ENCODE assay signal across 17 cellular contexts in genomic region chr1:205660361-205660760, GRCh38.
"Had no signal": no experiment of that assay in that cellular context is flagged by ENCODE, and none has a peak within 500 bp of the region (broad histone marks: within the 10 kb centered on the region; RNA-seq: fewer than 3 reads in every experiment).

No MANE protein-coding gene starts in this region.

- H3K9ac ChIP-seq: parathyroid adenoma had no signal

- H3K4me2 ChIP-seq: smooth muscle cell had no signal

- H3K79me2 ChIP-seq: parathyroid adenoma had no signal

- H3K9me3 ChIP-seq: ascending aorta, breast epithelium, lower lobe of right lung, transverse colon had no signal

- H3K4me3 ChIP-seq: ascending aorta, breast epithelium, lower lobe of right lung, smooth muscle cell, transverse colon had no signal

- H3K27me3 ChIP-seq: ascending aorta, breast epithelium, transverse colon had no signal

- H3K36me3 ChIP-seq: breast epithelium, lower lobe of right lung, transverse colon had no signal

- H3K27ac ChIP-seq: ascending aorta, breast epithelium, epithelial cell of prostate, lower lobe of right lung, parathyroid adenoma, transverse colon had no signal

- DNase-seq: activated CD4-positive, alpha-beta T cell treated with anti-CD3 and anti-CD28 coated beads, Interleukin-2, amount 50 U/mL, for 1 hour; activated CD4-positive, CD25-positive, alpha-beta regulatory T cell treated with anti-CD3 and anti-CD28 coated beads, Interleukin-2, amount 50 U/mL, for 72 hours; activated CD8-positive, alpha-beta memory T cell treated with anti-CD3 and anti-CD28 coated beads for 24 hours; activated gamma-delta T cell; foreskin fibroblast; glutamatergic neuron; hippocampal formation; islet precursor cell; left colon; lower lobe of right lung; stimulated activated naive CD4-positive, alpha-beta T cell treated with Interleukin-2 at 50 U/mL for 16 hours; transverse colon had no signal

- H2AFZ ChIP-seq: parathyroid adenoma had no signal
